ENCODE assay signal across 8 cellular contexts in the genomic region with DNA sequence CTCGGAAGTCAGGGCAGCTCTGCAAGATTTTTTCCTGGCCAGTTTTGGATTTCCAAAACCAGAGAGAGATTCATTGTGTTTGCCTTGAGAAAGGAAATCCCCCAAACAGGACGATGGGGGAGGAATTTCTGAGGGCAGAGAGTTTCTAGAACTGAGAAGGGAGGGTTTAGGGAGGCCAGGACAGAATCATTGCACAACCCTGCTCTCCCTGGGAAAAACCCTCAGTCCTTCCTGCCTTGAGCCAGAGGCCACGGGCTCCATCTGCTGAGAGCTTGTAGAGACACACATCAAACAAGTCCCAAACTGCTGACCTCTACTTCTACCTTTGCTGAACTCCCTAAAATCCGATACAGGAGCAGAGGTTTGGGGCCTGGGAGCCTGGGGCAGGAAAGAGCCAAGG.
DNase-seq lines count a peak whose midpoint lies in the region; ATAC-seq and TF ChIP-seq lines count a peak whose summit lies in the region.

No MANE protein-coding gene starts in this region.

- H3K27ac ChIP-seq in left ventricle myocardium inferior (replicated peaks): peak overlapping the region; percentile 86

- H3K36me3 Mint-ChIP-seq in stimulated activated memory B cell treated with anti-CD40 and anti-IgM and Interleukin-4, amounts not matched to agents 10 μg/mL and 1 μg/mL and 100 μg/mL, for 72 hours: no peaks in the 10 kb centered on the region

- H3K27me3 ChIP-seq in adipocyte (replicated peaks; ENCODE audit: control insufficient read depth, insufficient read depth, low read length): no peaks in the 10 kb centered on the region
- H3K27me3 ChIP-seq in left ventricle myocardium inferior (ENCODE audit: low read depth): no peaks in the 10 kb centered on the region

- no peaks in the 10 kb centered on the region for H3K36me3 ChIP-seq in adipocyte (ENCODE audit: control insufficient read depth, insufficient read depth, low read length, severe bottlenecking)
- no peaks in the 10 kb centered on the region for H3K36me3 ChIP-seq in left ventricle myocardium inferior

- H3K9me3 Mint-ChIP-seq in stimulated activated memory B cell treated with anti-CD40 and anti-IgM and Interleukin-4, amounts not matched to agents 10 μg/mL and 1 μg/mL and 100 μg/mL, for 72 hours: no peaks in the 10 kb centered on the region

- no peak overlapping the region for H3K27ac Mint-ChIP-seq in stimulated activated memory B cell treated with anti-CD40 and anti-IgM and Interleukin-4, amounts not matched to agents 10 μg/mL and 1 μg/mL and 100 μg/mL, for 72 hours

- peak; percentile 62 for TF ChIP-seq CTCF in GM12865 (IDR thresholded peaks at IDR 0.05; ENCODE audit: insufficient read depth, low read depth, low read length, missing control alignments)
- peak; percentile 82 for TF ChIP-seq CTCF in left ventricle myocardium inferior (IDR thresholded peaks at IDR 0.05; ENCODE audit: borderline replicate concordance)

- no peak overlapping the region for H3K4me3 ChIP-seq in GM12865 (ENCODE audit: low read depth, low read length)
- H3K4me3 ChIP-seq in adipocyte (ENCODE audit: low read length): no peak overlapping the region
- H3K4me3 ChIP-seq in left ventricle myocardium inferior: no peak overlapping the region
- no peak overlapping the region for H3K4me3 ChIP-seq in skeletal muscle cell (ENCODE audit: low read depth, low read length)

- no peaks in the 10 kb centered on the region for H3K9me3 ChIP-seq in adipocyte (ENCODE audit: control insufficient read depth, low read length)
- H3K9me3 ChIP-seq in left ventricle myocardium inferior (replicated peaks): no peaks in the 10 kb centered on the region

- H3K4me3 Mint-ChIP-seq in stimulated activated memory B cell treated with anti-CD40 and anti-IgM and Interleukin-4, amounts not matched to agents 10 μg/mL and 1 μg/mL and 100 μg/mL, for 72 hours: no peak overlapping the region

- peaks cover 20% of the 10 kb centered on the region for H3K4me1 ChIP-seq in adipocyte (ENCODE audit: control insufficient read depth, insufficient read depth, low read length)
- peaks cover 33% of the 10 kb centered on the region for H3K4me1 ChIP-seq in left ventricle myocardium inferior

- intact Hi-C loops in left ventricle myocardium inferior (cut with micrococcal nuclease): loop anchor here (5.0 kb wide), 1 partner anchor 36 kb away; no protein-coding TSS in a partner anchor

- peak overlapping the region; percentile 43 for H3K9ac ChIP-seq in adipocyte (ENCODE audit: low read length)

- DNase-seq in GM12865 (ENCODE audit: low read depth): peak; percentile 85
- peak; percentile 97 for DNase-seq in adipocyte (ENCODE audit: low read depth)
- peak; percentile 78 for DNase-seq in left ventricle myocardium inferior
- DNase-seq in skeletal muscle cell (ENCODE audit: low read depth): peak; percentile 75
- DNase-seq in COLO829 (ENCODE audit: low spot score): no peak
- no peak for DNase-seq in activated CD8-positive, alpha-beta memory T cell treated with anti-CD3 and anti-CD28 coated beads for 24 hours

- no peaks in the 10 kb centered on the region for H3K4me1 Mint-ChIP-seq in stimulated activated memory B cell treated with anti-CD40 and anti-IgM and Interleukin-4, amounts not matched to agents 10 μg/mL and 1 μg/mL and 100 μg/mL, for 72 hours

- H3K27me3 Mint-ChIP-seq in stimulated activated memory B cell treated with anti-CD40 and anti-IgM and Interleukin-4, amounts not matched to agents 10 μg/mL and 1 μg/mL and 100 μg/mL, for 72 hours: peaks cover 28% of the 10 kb centered on the region

- ATAC-seq in HG03039 (IDR thresholded peaks at IDR 0.05; ENCODE audit: unreplicated experiment): peak; percentile 75
- ATAC-seq in stimulated activated memory B cell treated with anti-CD40 and anti-IgM and Interleukin-4, amounts not matched to agents 10 μg/mL and 1 μg/mL and 100 μg/mL, for 72 hours: no peak

Comparison
In these comparisons a context has a peak if more than half of its experiments do, and no peak if none do; other contexts are left out.
1. DNase-seq: peak in GM12865 (single experiment), adipocyte (single experiment), left ventricle myocardium inferior (single experiment) and skeletal muscle cell (single experiment); none in COLO829 (single experiment) and activated CD8-positive, alpha-beta memory T cell treated with anti-CD3 and anti-CD28 coated beads for 24 hours (single experiment).